Comparison of ENCODE assay signal across 8 cellular contexts in genomic region chr11:118870396-118871343, GRCh38. TPM values are rescaled to one million over a fixed set of nuclear protein-coding genes. Genes with fewer than 3 reads are reported as not detected.
A peak's percentile ranks its signal among the peaks of the same experiment; 100 is the strongest.
DNase-seq lines count a peak whose midpoint lies in the region; ATAC-seq lines count a peak whose summit lies in the region.

No MANE protein-coding gene starts in this region.

- H3K4me2 ChIP-seq in neuronal stem cell (ENCODE audit: insufficient read depth, low read length, poor library complexity, severe bottlenecking) = no peak overlapping the region

- peak overlapping the region; percentile 69 for H2BK5ac ChIP-seq in neuronal stem cell (ENCODE audit: low read length)

- peaks cover 45% of the 10 kb centered on the region for H3K4me1 Mint-ChIP-seq in T-helper 1 cell treated with Interleukin-12 subunit alpha and Interleukin-12 subunit beta and Interleukin-4 antibody, amounts not matched to agents 30 μg/mL and 1 μg/mL, for 36 hours (ENCODE audit: low read depth)

- DNase-seq in SIG-M5 treated with dmso at 0.1 percent for 504 hours (lab: John Stamatoyannopoulos, UW; ENCODE audit: unreplicated experiment) = peak; percentile 33
- DNase-seq in SIG-M5 (lab: John Stamatoyannopoulos, UW) = no peak
- peak; percentile 31 for DNase-seq in fibroblast of peridontal ligament (ENCODE audit: extremely low read depth)
- no peak for DNase-seq in neuronal stem cell (ENCODE audit: low spot score)
- no peak for DNase-seq in NCI-H1105 (lab: John Stamatoyannopoulos, UW)
- DNase-seq in KG1 (lab: John Stamatoyannopoulos, UW) = no peak

- ATAC-seq in HG02870 (IDR thresholded peaks at IDR 0.05; ENCODE audit: unreplicated experiment) = peak; percentile 37

- H3K4me3 Mint-ChIP-seq in T-helper 1 cell treated with Interleukin-12 subunit alpha and Interleukin-12 subunit beta and Interleukin-4 antibody, amounts not matched to agents 30 μg/mL and 1 μg/mL, for 36 hours = peak overlapping the region; percentile 55

- H4K8ac ChIP-seq in neuronal stem cell (ENCODE audit: low read depth, low read length) = no peak overlapping the region

- peak overlapping the region; percentile 94 for H3K27ac Mint-ChIP-seq in T-helper 1 cell treated with Interleukin-12 subunit alpha and Interleukin-12 subunit beta and Interleukin-4 antibody, amounts not matched to agents 30 μg/mL and 1 μg/mL, for 36 hours

- no peaks in the 10 kb centered on the region for H3K9me3 Mint-ChIP-seq in T-helper 1 cell treated with Interleukin-12 subunit alpha and Interleukin-12 subunit beta and Interleukin-4 antibody, amounts not matched to agents 30 μg/mL and 1 μg/mL, for 36 hours

- no peak overlapping the region for H3K14ac ChIP-seq in neuronal stem cell (ENCODE audit: low read length)

- peaks cover 12 to 13% of the 10 kb centered on the region in 2 donors for H3K4me1 ChIP-seq in neuronal stem cell (ENCODE audit: control insufficient read depth in 2 of 2, insufficient read depth in 1 of 2, low read depth in 1 of 2, low read length in 2 of 2)

- H3K27ac ChIP-seq in neuronal stem cell (replicated peaks; ENCODE audit: low read length) = no peak overlapping the region

- peak overlapping the region; percentile 98 for H2BK15ac ChIP-seq in neuronal stem cell (ENCODE audit: low read length)

- no CpG with 5 or more reads among the region's 14 CpGs for WGBS in neuronal stem cell (ENCODE audit: extremely low coverage in 2 of 2, insufficient read length in 2 of 2, insufficient replicate concordance in 1 of 2), 2 donors

- H4K91ac ChIP-seq in neuronal stem cell (ENCODE audit: low read depth, low read length, poor library complexity) = no peak overlapping the region

- H2BK120ac ChIP-seq in neuronal stem cell (ENCODE audit: low read depth, low read length) = no peak overlapping the region

- no peaks in the 10 kb centered on the region for H3K27me3 Mint-ChIP-seq in T-helper 1 cell treated with Interleukin-12 subunit alpha and Interleukin-12 subunit beta and Interleukin-4 antibody, amounts not matched to agents 30 μg/mL and 1 μg/mL, for 36 hours (ENCODE audit: low read depth)

- H3K23ac ChIP-seq in neuronal stem cell (ENCODE audit: low read depth, low read length, poor library complexity) = peak overlapping the region; percentile 25

- H3K9me3 ChIP-seq in neuronal stem cell (replicated peaks in 1 of 2; ENCODE audit: control insufficient read depth in 2 of 2, insufficient read depth in 1 of 2, low read depth in 1 of 2, low read length in 2 of 2) = no peaks in the 10 kb centered on the region

- H3K4me3 ChIP-seq in neuronal stem cell (ENCODE audit: low read length in 2 of 2) = peak overlapping the region in 1 of 2 donors; percentile 14

- peak overlapping the region; percentile 70 for H3K9ac ChIP-seq in neuronal stem cell (ENCODE audit: low read depth, low read length, poor library complexity)

- peak overlapping the region; percentile 95 for H2AFZ ChIP-seq in neuronal stem cell (ENCODE audit: low read length)

- H3K36me3 ChIP-seq in neuronal stem cell (replicated peaks in 1 of 2; ENCODE audit: control insufficient read depth in 2 of 2, insufficient read depth in 2 of 2, low read length in 2 of 2) = no peaks in the 10 kb centered on the region

- peaks cover 1% of the 10 kb centered on the region for H3K79me1 ChIP-seq in neuronal stem cell (ENCODE audit: low read depth, low read length)

- peak overlapping the region; percentile 95 for H3K18ac ChIP-seq in neuronal stem cell (ENCODE audit: low read length)

- peaks cover 2% of the 10 kb centered on the region for H3K36me3 Mint-ChIP-seq in T-helper 1 cell treated with Interleukin-12 subunit alpha and Interleukin-12 subunit beta and Interleukin-4 antibody, amounts not matched to agents 30 μg/mL and 1 μg/mL, for 36 hours (ENCODE audit: low read depth)

- no peaks in the 10 kb centered on the region for H3K27me3 ChIP-seq in neuronal stem cell (ENCODE audit: control insufficient read depth in 3 of 3, insufficient read depth in 3 of 3, low read depth in 1 of 3, low read length in 3 of 3)

- peak overlapping the region; percentile 45 for H2AK5ac ChIP-seq in neuronal stem cell (ENCODE audit: low read depth, low read length)

- no peak overlapping the region for H3K4ac ChIP-seq in neuronal stem cell (ENCODE audit: low read length)

- H2BK12ac ChIP-seq in neuronal stem cell (ENCODE audit: low read length) = no peak overlapping the region

RNA-seq across cellular contexts. Expression of gene CXCR5, which starts 13.0 kb away (rescaled TPM):
- not detected for polyA plus RNA-seq in neuronal stem cell (2013, experiment 1 of 2)
- polyA plus RNA-seq in neuronal stem cell (2013, experiment 2 of 2) = not detected

RNA-seq across cellular contexts. Expression of gene BCL9L, which starts 55.1 kb away (rescaled TPM):
- 32.8 TPM for polyA plus RNA-seq in neuronal stem cell (2013, experiment 1 of 2)
- 34.6 TPM for polyA plus RNA-seq in neuronal stem cell (2013, experiment 2 of 2)

Comparison
In these comparisons a context has a peak if more than half of its experiments do, and no peak if none do; other contexts are left out.
1. DNase-seq: peak in SIG-M5 treated with dmso at 0.1 percent for 504 hours (single experiment) and fibroblast of peridontal ligament (single experiment); none in SIG-M5 (single experiment), neuronal stem cell (single experiment), NCI-H1105 (single experiment) and KG1 (single experiment).